ENCODE assay signal across 8 cellular contexts in the genomic region with DNA sequence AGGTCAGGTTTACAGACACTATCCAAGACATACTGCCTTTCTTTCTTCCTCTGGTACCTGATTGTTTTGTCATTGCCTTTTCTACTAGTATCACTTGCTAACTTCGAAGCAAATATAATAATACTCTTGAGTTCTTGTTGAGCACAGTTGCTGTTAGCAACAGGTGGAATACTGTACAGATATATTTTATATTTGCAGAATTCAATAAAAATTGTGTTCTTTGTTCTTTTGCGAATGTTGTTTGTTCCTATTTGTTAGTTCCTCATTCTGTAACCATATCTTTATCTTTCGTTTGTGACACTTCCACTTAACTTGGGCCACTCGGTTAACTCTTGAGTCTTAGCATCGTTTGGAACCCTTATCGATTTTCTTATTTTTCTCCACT. TPM values are rescaled to one million over a fixed set of nuclear protein-coding genes. Genes with fewer than 3 reads are reported as not detected.
A peak's percentile ranks its signal among the peaks of the same experiment; 100 is the strongest.
DNase-seq lines count a peak whose midpoint lies in the region; ATAC-seq and TF ChIP-seq lines count a peak whose summit lies in the region.

No MANE protein-coding gene starts in this region.

- TF ChIP-seq CTCF in OCI-LY1 (IDR thresholded peaks at IDR 0.05; ENCODE audit: low read length): no peak
- TF ChIP-seq CTCF in epithelial cell of proximal tubule (conservative IDR thresholded peaks at IDR 0.05; ENCODE audit: low read depth, low read length): no peak

- DNase-seq in epithelial cell of proximal tubule (ENCODE audit: low read depth): no peak
- DNase-seq in hypothalamus (lab: John Stamatoyannopoulos, UW): no peak
- DNase-seq in stimulated activated naive CD4-positive, alpha-beta T cell (lab: John Stamatoyannopoulos, UW): no peak
- DNase-seq in NCI-H128 (lab: John Stamatoyannopoulos, UW; ENCODE audit: unreplicated experiment): no peak

- H3K79me2 ChIP-seq in OCI-LY1 (ENCODE audit: insufficient read depth, low read length): peaks cover 28% of the 10 kb centered on the region

- H3K27ac ChIP-seq in OCI-LY1 (ENCODE audit: low read depth, low read length, poor library complexity, severe bottlenecking): no peak overlapping the region
- H3K27ac ChIP-seq in rectal smooth muscle tissue (ENCODE audit: low read depth, low read length): peak overlapping the region; percentile 77

- peaks cover 36% of the 10 kb centered on the region for H3K4me1 ChIP-seq in OCI-LY1 (ENCODE audit: insufficient read depth, low read length, severe bottlenecking)
- H3K4me1 ChIP-seq in rectal smooth muscle tissue (ENCODE audit: control insufficient read depth, insufficient read depth, low read length): peaks cover 7% of the 10 kb centered on the region

- H3K9me3 ChIP-seq in OCI-LY1 (ENCODE audit: low read length): no peaks in the 10 kb centered on the region

- H3K4me3 ChIP-seq in OCI-LY1 (ENCODE audit: low read depth, low read length, poor library complexity, severe bottlenecking) (peak overlapping the region; percentile 79), epithelial cell of proximal tubule (ENCODE audit: low read depth, low read length) (peak overlapping the region; percentile 91), rectal smooth muscle tissue (ENCODE audit: low read length) (peak overlapping the region; percentile 81)

- H3F3A ChIP-seq in OCI-LY1 (ENCODE audit: insufficient read depth, low read length): no peaks in the 10 kb centered on the region

- no peaks in the 10 kb centered on the region for H3K9me2 ChIP-seq in OCI-LY1 (ENCODE audit: low read depth, low read length)

- peak overlapping the region; percentile 98 for H3K4me2 ChIP-seq in OCI-LY1 (ENCODE audit: low read length)

- H3K36me3 ChIP-seq in OCI-LY1 (ENCODE audit: insufficient read depth, low read length): peaks cover 14% of the 10 kb centered on the region
- H3K36me3 ChIP-seq in rectal smooth muscle tissue (ENCODE audit: control insufficient read depth, insufficient read depth, low read length): peaks cover 6% of the 10 kb centered on the region

- ATAC-seq in GM19351 (IDR thresholded peaks at IDR 0.05; ENCODE audit: unreplicated experiment) (peak; percentile 7), GM21381 (IDR thresholded peaks at IDR 0.05; ENCODE audit: unreplicated experiment) (no peak)

- H3K9ac ChIP-seq in OCI-LY1 (ENCODE audit: low read length): peak overlapping the region; percentile 70
- H3K9ac ChIP-seq in rectal smooth muscle tissue (ENCODE audit: low read length): peak overlapping the region; percentile 28

- no peaks in the 10 kb centered on the region for H4K20me1 ChIP-seq in OCI-LY1 (ENCODE audit: insufficient read depth, low read length)

- H3K27me3 ChIP-seq in OCI-LY1 (ENCODE audit: insufficient read depth, low read length) (no peaks in the 10 kb centered on the region), rectal smooth muscle tissue (ENCODE audit: control insufficient read depth, insufficient read depth, low read length) (no peaks in the 10 kb centered on the region)

- H2AFZ ChIP-seq in OCI-LY1 (ENCODE audit: low read length): no peak overlapping the region

RNA-seq across cellular contexts. Expression of a gene that starts 0.8 kb away (rescaled TPM):
- 8.2 and 11.3 TPM in 2 replicates for total RNA-seq in epithelial cell of proximal tubule

RNA-seq across cellular contexts. Expression of a gene that starts 7.2 kb away (rescaled TPM):
- total RNA-seq in epithelial cell of proximal tubule: not detected in 2 replicates
